ENCODE assay signal across 1 cellular context in genomic region chr16:83831451-83831987, GRCh38.
TF ChIP-seq lines count a peak whose summit lies in the region.

No MANE protein-coding gene starts in this region.

TF ChIP-seq in K562, 482 proteins besides CTCF, POLR2A, EP300 and RAD21 (continued from another document):
- TF ChIP-seq ARID3A (IDR thresholded peaks at IDR 0.05; ENCODE audit: borderline replicate concordance, low read depth, low read length) (no peak), TAF9B (IDR thresholded peaks at IDR 0.05; ENCODE audit: partially characterized antibody) (no peak), ZKSCAN8 (CRISPR knock-in tag; IDR thresholded peaks at IDR 0.05) (no peak), NR2C1 (IDR thresholded peaks at IDR 0.05) (no peak), NR2C1 (tag; IDR thresholded peaks at IDR 0.05) (no peak), XRCC3 (IDR thresholded peaks at IDR 0.05) (no peak), ZNF316 (IDR thresholded peaks at IDR 0.05) (peak; percentile 72), ZBTB40 (IDR thresholded peaks at IDR 0.05) (no peak), ZBTB40 (CRISPR knock-in tag; IDR thresholded peaks at IDR 0.05) (no peak), MAFG (tag; conservative IDR thresholded peaks at IDR 0.05) (0 out of 2 replicates have a peak, but pooled peaks have one; percentile 25), ZNF263 (CRISPR knock-in tag; IDR thresholded peaks at IDR 0.05; ENCODE audit: borderline replicate concordance) (0 out of 2 replicates have a peak, but pooled peaks have one; percentile 23), ETV1 (tag; conservative IDR thresholded peaks at IDR 0.05; ENCODE audit: low read depth) (no peak), GABPA (tag; conservative IDR thresholded peaks at IDR 0.05; ENCODE audit: low read depth) (no peak), ZBTB49 (CRISPR knock-in tag; IDR thresholded peaks at IDR 0.05; ENCODE audit: borderline replicate concordance) (no peak), ZNF311 (CRISPR knock-in tag; IDR thresholded peaks at IDR 0.05) (no peak), ZNF398 (CRISPR knock-in tag; IDR thresholded peaks at IDR 0.05) (no peak), HNRNPUL1 (IDR thresholded peaks at IDR 0.05; ENCODE audit: low read length) (no peak), ATF1 (CRISPR knock-in tag; IDR thresholded peaks at IDR 0.05) (no peak), ATF1 (tag; IDR thresholded peaks at IDR 0.05) (no peak), CREBBP (IDR thresholded peaks at IDR 0.05; ENCODE audit: low read depth, low read length) (no peak), RERE (CRISPR knock-in tag; IDR thresholded peaks at IDR 0.05; ENCODE audit: borderline replicate concordance) (no peak), ARHGAP35 (IDR thresholded peaks at IDR 0.05; ENCODE audit: partially characterized antibody) (no peak), WHSC1 (IDR thresholded peaks at IDR 0.05; ENCODE audit: low read length) (no peak), MAFF (IDR thresholded peaks at IDR 0.05; ENCODE audit: low read length) (0 out of 2 replicates have a peak, but pooled peaks have one; percentile 32), ZNF445 (CRISPR knock-in tag; IDR thresholded peaks at IDR 0.05; ENCODE audit: low read depth) (no peak)
